22 cellular contexts compared by ENCODE assay signal in the genomic region with DNA sequence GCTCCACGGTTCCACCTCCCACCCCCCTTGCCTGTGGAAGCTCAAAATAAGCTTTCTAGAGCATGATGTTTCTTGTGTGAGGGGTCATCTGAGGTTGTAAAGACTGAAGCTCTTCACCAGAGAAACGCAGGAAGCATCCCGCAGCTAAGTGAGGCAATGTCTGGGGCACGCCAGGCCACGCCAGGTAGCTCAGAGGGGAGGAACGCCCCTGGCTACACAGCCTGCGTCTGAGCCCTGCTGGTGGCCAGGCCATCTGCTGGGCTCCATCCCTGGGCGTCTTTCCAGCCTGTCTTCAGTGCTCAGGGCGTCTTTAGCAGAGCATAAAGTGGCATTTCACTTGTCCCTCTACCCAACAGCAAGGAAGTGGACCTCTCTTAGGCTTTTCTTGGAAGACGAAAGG. TPM values are rescaled to one million over a fixed set of nuclear protein-coding genes. Genes with fewer than 3 reads are reported as not detected.
A peak's percentile ranks its signal among the peaks of the same experiment; 100 is the strongest.
DNase-seq lines count a peak whose midpoint lies in the region; ATAC-seq and TF ChIP-seq lines count a peak whose summit lies in the region.
"Had no signal": no experiment of that assay in that cellular context is flagged by ENCODE, and none has a peak within 500 bp of the region (broad histone marks: within the 10 kb centered on the region; RNA-seq: fewer than 3 reads in every experiment).

No MANE protein-coding gene starts in this region.

- H3K9ac ChIP-seq in mesendoderm (ENCODE audit: low read length), result no peak overlapping the region

- H3K36me3 ChIP-seq in mesendoderm (ENCODE audit: control insufficient read depth, insufficient read depth, low read length) (no peaks in the 10 kb centered on the region), brain microvascular endothelial cell (replicated peaks) (no peaks in the 10 kb centered on the region)
- H3K36me3 ChIP-seq: ascending aorta, HAP-1, heart left ventricle, ovary, SJCRH30 had no signal

- in situ Hi-C loops in brain microvascular endothelial cell (cut with HindIII; ENCODE audit: low pct_ligation_motif_present, low sequenced_read_pairs), result no loop called here

- H3K27ac ChIP-seq in mesendoderm (ENCODE audit: low read depth, low read length), result no peak overlapping the region
- H3K27ac ChIP-seq in brain microvascular endothelial cell, result no peak overlapping the region
- H3K27ac ChIP-seq: ovary, SJCRH30 had no signal

- H2BK15ac ChIP-seq in mesendoderm (replicated peaks; ENCODE audit: low read depth), result no peak overlapping the region

- WGBS in mesendoderm (ENCODE audit: extremely low coverage, insufficient coverage, low lambda C conversion rate), result no CpG with 5 or more reads among the region's 10 CpGs

- H3K56ac ChIP-seq in mesendoderm (ENCODE audit: low read length), result no peak overlapping the region

- H3K27me3 ChIP-seq in mesendoderm (ENCODE audit: insufficient read depth, low read length, poor library complexity) (no peaks in the 10 kb centered on the region), brain microvascular endothelial cell (replicated peaks) (no peaks in the 10 kb centered on the region)
- H3K27me3 ChIP-seq: ascending aorta, heart left ventricle, ovary, SJCRH30 had no signal

- ATAC-seq in natural killer cell treated with Interleukin-12 subunit alpha and Interleukin-12 subunit beta and Interleukin-15 and Interleukin-18, amount 100 ng/mL, for 72 hours, result no peak
- no peak for ATAC-seq in natural killer cell
- ATAC-seq: heart left ventricle had no signal

- POLR2A ChIA-PET in activated CD4-positive, alpha-beta memory T cell treated with anti-CD3 and anti-CD28 coated beads for 36 hours (lab: Charles Lee), result interaction anchor here (1.0 to 2.3 kb wide), 2 partner anchors 35 to 41 kb away, joined by 3 to 10 read pairs; no protein-coding TSS in a partner anchor

- H3K36me3 Mint-ChIP-seq in natural killer cell treated with Interleukin-12 subunit alpha and Interleukin-12 subunit beta and Interleukin-15 and Interleukin-18, amount 100 ng/mL, for 72 hours, result no peaks in the 10 kb centered on the region
- no peaks in the 10 kb centered on the region for H3K36me3 Mint-ChIP-seq in natural killer cell
- no peaks in the 10 kb centered on the region for H3K36me3 Mint-ChIP-seq in activated CD4-positive, alpha-beta memory T cell treated with anti-CD3 and anti-CD28 coated beads for 36 hours
- H3K36me3 Mint-ChIP-seq: mesothelial cell of epicardium had no signal

- H3K4me3 Mint-ChIP-seq in natural killer cell treated with Interleukin-12 subunit alpha and Interleukin-12 subunit beta and Interleukin-15 and Interleukin-18, amount 100 ng/mL, for 72 hours, result no peak overlapping the region
- no peak overlapping the region for H3K4me3 Mint-ChIP-seq in natural killer cell
- H3K4me3 Mint-ChIP-seq in activated CD4-positive, alpha-beta memory T cell treated with anti-CD3 and anti-CD28 coated beads for 36 hours, result no peak overlapping the region
- H3K4me3 Mint-ChIP-seq: mesothelial cell of epicardium had no signal

- peak; percentile 37 for DNase-seq in natural killer cell treated with Interleukin-12 subunit alpha and Interleukin-12 subunit beta and Interleukin-15 and Interleukin-18, amount 100 ng/mL, for 72 hours (ENCODE audit: low spot score)
- DNase-seq in natural killer cell (no peak), mesendoderm (no peak), brain microvascular endothelial cell (no peak), kidney glomerular epithelial cell (lab: John Stamatoyannopoulos, UW) (no peak), NCI-H2171 treated with DMSO at 0.1 percent for 48 hours (lab: John Stamatoyannopoulos, UW) (no peak)
- no peak for DNase-seq in activated CD4-positive, alpha-beta memory T cell treated with anti-CD3 and anti-CD28 coated beads for 36 hours
- DNase-seq: cortex of kidney; DMS53; erythroblast; heart left ventricle; islet precursor cell; NCI-H187; NCI-H510A; ovary; SJCRH30; stimulated activated CD4-positive, alpha-beta T cell treated with anti-CD3 and anti-CD28 coated beads, Interleukin-4, amount 100 ng/mL, for 24 hours had no signal

- no peak overlapping the region for H3K4ac ChIP-seq in mesendoderm (ENCODE audit: low read depth, low read length)

- H3K4me1 ChIP-seq in mesendoderm (ENCODE audit: control insufficient read depth, low read depth, low read length), result peaks cover 6% of the 10 kb centered on the region

- H4K5ac ChIP-seq in mesendoderm (ENCODE audit: low read length), result no peak overlapping the region

- no peak overlapping the region for H3K4me2 ChIP-seq in mesendoderm (ENCODE audit: low read length)

- TF ChIP-seq CTCF in natural killer cell (IDR thresholded peaks at IDR 0.05), result no peak
- no peak for TF ChIP-seq CTCF in brain microvascular endothelial cell (IDR thresholded peaks at IDR 0.05; ENCODE audit: low read depth, low read length, missing control alignments)

- H3K27ac Mint-ChIP-seq in natural killer cell treated with Interleukin-12 subunit alpha and Interleukin-12 subunit beta and Interleukin-15 and Interleukin-18, amount 100 ng/mL, for 72 hours, result peak overlapping the region in 1 of 2 donors; percentile 18
- peak overlapping the region in 1 of 2 donors; percentile 88 for H3K27ac Mint-ChIP-seq in natural killer cell
- peak overlapping the region; percentile 58 for H3K27ac Mint-ChIP-seq in activated CD4-positive, alpha-beta memory T cell treated with anti-CD3 and anti-CD28 coated beads for 36 hours
- H3K27ac Mint-ChIP-seq: mesothelial cell of epicardium had no signal

- CTCF ChIA-PET in activated CD4-positive, alpha-beta memory T cell treated with anti-CD3 and anti-CD28 coated beads for 36 hours (lab: Charles Lee), result interaction anchor here (1.2 to 1.6 kb wide), 6 partner anchors 10 to 94 kb away, joined by 3 to 9 read pairs (median 6); no protein-coding TSS in a partner anchor

- H3K79me1 ChIP-seq in mesendoderm (ENCODE audit: low read length), result no peaks in the 10 kb centered on the region

- no peak overlapping the region for H3K23ac ChIP-seq in mesendoderm (ENCODE audit: low read length)

- no peak overlapping the region for H2BK120ac ChIP-seq in mesendoderm (ENCODE audit: low read depth, low read length)

- intact Hi-C loops in natural killer cell (cut with micrococcal nuclease), result no loop called here
- intact Hi-C loops in activated CD4-positive, alpha-beta memory T cell treated with anti-CD3 and anti-CD28 coated beads for 36 hours (cut with micrococcal nuclease), result loop anchor here (1.0 to 5.0 kb wide), 3 partner anchors 12 to 92 kb away; no protein-coding TSS in a partner anchor

- no peaks in the 10 kb centered on the region for H3K27me3 Mint-ChIP-seq in natural killer cell treated with Interleukin-12 subunit alpha and Interleukin-12 subunit beta and Interleukin-15 and Interleukin-18, amount 100 ng/mL, for 72 hours
- peaks cover 0 to 2% of the 10 kb centered on the region in 2 donors for H3K27me3 Mint-ChIP-seq in natural killer cell (ENCODE audit: low read depth in 2 of 2)
- peaks cover 1% of the 10 kb centered on the region for H3K27me3 Mint-ChIP-seq in activated CD4-positive, alpha-beta memory T cell treated with anti-CD3 and anti-CD28 coated beads for 36 hours

- peak overlapping the region; percentile 6 for H2AK5ac ChIP-seq in mesendoderm (ENCODE audit: low read length)

- H4K8ac ChIP-seq in mesendoderm (ENCODE audit: low read depth, low read length), result no peak overlapping the region

- no peak overlapping the region for H3K18ac ChIP-seq in mesendoderm (ENCODE audit: low read length)

- H2BK5ac ChIP-seq in mesendoderm (ENCODE audit: low read length), result no peak overlapping the region

- no peak overlapping the region for H3K4me3 ChIP-seq in mesendoderm (ENCODE audit: low read length)
- H3K4me3 ChIP-seq in brain microvascular endothelial cell (ENCODE audit: low read depth, low read length), result no peak overlapping the region
- H3K4me3 ChIP-seq: ascending aorta, HAP-1, ovary, SJCRH30, skin epidermis had no signal

- no peaks in the 10 kb centered on the region for H3K9me3 Mint-ChIP-seq in natural killer cell treated with Interleukin-12 subunit alpha and Interleukin-12 subunit beta and Interleukin-15 and Interleukin-18, amount 100 ng/mL, for 72 hours
- no peaks in the 10 kb centered on the region for H3K9me3 Mint-ChIP-seq in natural killer cell
- no peaks in the 10 kb centered on the region for H3K9me3 Mint-ChIP-seq in activated CD4-positive, alpha-beta memory T cell treated with anti-CD3 and anti-CD28 coated beads for 36 hours
- H3K9me3 Mint-ChIP-seq: activated T-helper 2 cell treated with anti-CD3 and anti-CD28 coated beads, Interferon-gamma antibody, Interleukin-2, Interleukin-4, amounts not matched to agents 10 μg/mL and 5 μg/mL and 100 μg/mL, durations not matched to agents 14 hours and 24 hours and 36 hours; mesothelial cell of epicardium had no signal

- no peaks in the 10 kb centered on the region for H3K79me2 ChIP-seq in mesendoderm (ENCODE audit: control insufficient read depth, insufficient read depth, low read length)

- peaks cover 40 to 46% of the 10 kb centered on the region in 2 donors for H3K4me1 Mint-ChIP-seq in natural killer cell treated with Interleukin-12 subunit alpha and Interleukin-12 subunit beta and Interleukin-15 and Interleukin-18, amount 100 ng/mL, for 72 hours (ENCODE audit: low read depth in 2 of 2)
- peaks cover 23 to 55% of the 10 kb centered on the region in 2 donors for H3K4me1 Mint-ChIP-seq in natural killer cell
- H3K4me1 Mint-ChIP-seq in activated CD4-positive, alpha-beta memory T cell treated with anti-CD3 and anti-CD28 coated beads for 36 hours (ENCODE audit: low read depth), result peaks cover 76% of the 10 kb centered on the region

RNA-seq across cellular contexts. Expression of gene SOCS3, which starts 15.2 kb away (rescaled TPM):
- 100 to 1,000 TPM; 110 to 156 TPM for total RNA-seq in natural killer cell treated with Interleukin-12 subunit alpha and Interleukin-12 subunit beta and Interleukin-15 and Interleukin-18, amount 100 ng/mL, for 72 hours
- 10 to 100 TPM; 39.0 to 47.9 (median 43.6) TPM for total RNA-seq in natural killer cell
- total RNA-seq in activated CD4-positive, alpha-beta memory T cell treated with anti-CD3 and anti-CD28 coated beads for 36 hours, result 100 to 1,000 TPM; 162 to 167 TPM
- 11.2 TPM for polyA plus RNA-seq in mesendoderm (2013, experiment 1 of 2)
- polyA plus RNA-seq in mesendoderm (2013, experiment 2 of 2), result 11.0 TPM

RNA-seq across cellular contexts. Expression of gene PGS1, which starts 33.8 kb away (rescaled TPM):
- 100 to 1,000 TPM in 1 of 2 donors, 10 to 100 TPM in 1; 83.0 to 139 TPM for total RNA-seq in natural killer cell treated with Interleukin-12 subunit alpha and Interleukin-12 subunit beta and Interleukin-15 and Interleukin-18, amount 100 ng/mL, for 72 hours
- 10 to 100 TPM; 47.9 to 53.6 (median 48.3) TPM for total RNA-seq in natural killer cell
- total RNA-seq in activated CD4-positive, alpha-beta memory T cell treated with anti-CD3 and anti-CD28 coated beads for 36 hours, result 10 to 100 TPM; 75.8 to 78.1 TPM
- polyA plus RNA-seq in mesendoderm (2013, experiment 1 of 2), result 24.0 TPM
- 23.5 TPM for polyA plus RNA-seq in mesendoderm (2013, experiment 2 of 2)
